ENCODE assay signal across 11 cellular contexts in genomic region chr17:14748036-14748715, GRCh38.
DNase-seq lines count a peak whose midpoint lies in the region; ATAC-seq and TF ChIP-seq lines count a peak whose summit lies in the region.
"Had no signal": no experiment of that assay in that cellular context is flagged by ENCODE, and none has a peak within 500 bp of the region (broad histone marks: within the 10 kb centered on the region; RNA-seq: fewer than 3 reads in every experiment).

No MANE protein-coding gene starts in this region.

- no peak overlapping the region for H3K4me3 ChIP-seq in fibroblast of mammary gland (ENCODE audit: control insufficient read depth, low read depth, low read length)

- DNase-seq in fibroblast of mammary gland (ENCODE audit: low read depth) = peak; percentile 79
- no peak for DNase-seq in putamen (ENCODE audit: low spot score)
- DNase-seq in activated CD4-positive, alpha-beta T cell treated with anti-CD3 and anti-CD28 coated beads, Interleukin-2, amount 50 U/mL, for 4 hours = no peak
- DNase-seq in NCI-H524 treated with DMSO at 0.1 percent for 48 hours (lab: John Stamatoyannopoulos, UW) = no peak
- DNase-seq in NCI-H446 treated with DMSO at 0.1 percent for 48 hours (lab: John Stamatoyannopoulos, UW) = no peak
- DNase-seq: central memory CD4-positive, alpha-beta T cell; GF-D8; NCI-H82 had no signal

- ATAC-seq in GM18511 (IDR thresholded peaks at IDR 0.05; ENCODE audit: unreplicated experiment) (peak; percentile 81), GM21390 (IDR thresholded peaks at IDR 0.05; ENCODE audit: unreplicated experiment) (peak; percentile 71), HG03520 (IDR thresholded peaks at IDR 0.05; ENCODE audit: unreplicated experiment) (peak; percentile 55)

- TF ChIP-seq CTCF in fibroblast of mammary gland (conservative IDR thresholded peaks at IDR 0.05; ENCODE audit: control insufficient read depth, insufficient read depth, low read depth, low read length) = no peak
